In genomic region chr3:12782172-12782815, GRCh38 we compare ENCODE assay signal across 1 cellular context.
TF ChIP-seq lines count a peak whose summit lies in the region.

No MANE protein-coding gene starts in this region.

TF ChIP-seq in GM12878, 131 proteins besides CTCF, POLR2A, EP300 and RAD21:
- TF ChIP-seq ZNF274 (IDR thresholded peaks at IDR 0.05; ENCODE audit: insufficient read depth, insufficient read length) (no peak), ZBTB4 (CRISPR knock-in tag; IDR thresholded peaks at IDR 0.05) (no peak), PKNOX1 (IDR thresholded peaks at IDR 0.05) (peak; percentile 45), GATAD2B (conservative IDR thresholded peaks at IDR 0.05; ENCODE audit: low read depth) (no peak)
